Comparison of ENCODE assay signal across 8 cellular contexts in genomic region chr6:31826793-31827285, GRCh38. TPM values are rescaled to one million over a fixed set of nuclear protein-coding genes. Genes with fewer than 3 reads are reported as not detected.
DNase-seq lines count a peak whose midpoint lies in the region; ATAC-seq and TF ChIP-seq lines count a peak whose summit lies in the region.

No MANE protein-coding gene starts in this region.

- no peaks in the 10 kb centered on the region for H3K9me3 ChIP-seq in DOHH2 (ENCODE audit: control insufficient read depth, insufficient read depth, low read length)
- H3K9me3 ChIP-seq in H9 (ENCODE audit: control insufficient read depth, low read depth, low read length) = no peaks in the 10 kb centered on the region
- H3K9me3 ChIP-seq in SK-N-SH = no peaks in the 10 kb centered on the region
- no peaks in the 10 kb centered on the region for H3K9me3 ChIP-seq in liver (ENCODE audit: control insufficient read depth in 4 of 4, low read length in 3 of 4)
- no peaks in the 10 kb centered on the region for H3K9me3 ChIP-seq in suprapubic skin

- H2BK12ac ChIP-seq in H9 (ENCODE audit: insufficient read length, low read depth, low read length) = no peak overlapping the region

- TF ChIP-seq CTCF in DOHH2 (IDR thresholded peaks at IDR 0.05; ENCODE audit: low read depth, low read length, poor library complexity, severe bottlenecking) (no peak), H9 (conservative IDR thresholded peaks at IDR 0.05) (no peak), SK-N-SH (IDR thresholded peaks at IDR 0.05) (no peak), coronary artery (IDR thresholded peaks at IDR 0.05) (no peak), liver (IDR thresholded peaks at IDR 0.05; ENCODE audit: low read depth, low read length, missing input control) (no peak), suprapubic skin (IDR thresholded peaks at IDR 0.05) (no peak)

- no peak overlapping the region for H4K5ac ChIP-seq in H9 (ENCODE audit: insufficient read length, low read depth, low read length)

- no peak overlapping the region for H2AFZ ChIP-seq in H9 (ENCODE audit: low read length)
- H2AFZ ChIP-seq in SK-N-SH (ENCODE audit: low read depth) = peak overlapping the region; percentile 93

- DNase-seq in H9 = peak; percentile 76
- no peak for DNase-seq in SK-N-SH
- peak; percentile 92 for DNase-seq in coronary artery (ENCODE audit: low spot score)
- DNase-seq in suprapubic skin (ENCODE audit: low spot score in 2 of 2) = peak; percentile 95 to 97
- DNase-seq in pons (ENCODE audit: low spot score) = no peak

- H3K4me3 Mint-ChIP-seq in H9 = peak overlapping the region; percentile 84 to 92

- H3K18ac ChIP-seq in H9 (ENCODE audit: insufficient read length, low read depth, low read length) = peak overlapping the region; percentile 9

- H3K56ac ChIP-seq in H9 (ENCODE audit: insufficient read length, low read depth, low read length) = no peak overlapping the region

- H3F3A ChIP-seq in DOHH2 (ENCODE audit: control insufficient read depth, insufficient read depth) = peaks cover 38% of the 10 kb centered on the region
- H3F3A ChIP-seq in SK-N-SH (replicated peaks; ENCODE audit: insufficient read depth) = peaks cover 8% of the 10 kb centered on the region

- H3K36me3 ChIP-seq in DOHH2 (ENCODE audit: control insufficient read depth, low read length) (peaks cover 7% of the 10 kb centered on the region), SK-N-SH (replicated peaks in 1 of 2; ENCODE audit: control insufficient read depth in 1 of 2, insufficient read depth in 2 of 2, low read length in 1 of 2) (no peaks in the 10 kb centered on the region), liver (ENCODE audit: control insufficient read depth in 4 of 4, insufficient read depth in 3 of 4, low read depth in 1 of 4, low read length in 3 of 4) (no peaks in the 10 kb centered on the region), suprapubic skin (no peaks in the 10 kb centered on the region)

- H3K27ac Mint-ChIP-seq in H9 = peak overlapping the region; percentile 97 to 100 (median 98)

- no peak overlapping the region for H4K91ac ChIP-seq in H9 (ENCODE audit: insufficient read length, low read depth, low read length)

- H2BK20ac ChIP-seq in H9 (ENCODE audit: low read depth, low read length, poor library complexity, severe bottlenecking) = no peak overlapping the region

- H3K27me3 ChIP-seq in DOHH2 (ENCODE audit: control insufficient read depth, low read length) = no peaks in the 10 kb centered on the region
- H3K27me3 ChIP-seq in H9 (ENCODE audit: insufficient read depth, low read length) = no peaks in the 10 kb centered on the region
- no peaks in the 10 kb centered on the region for H3K27me3 ChIP-seq in SK-N-SH (ENCODE audit: insufficient read depth)
- H3K27me3 ChIP-seq in liver (ENCODE audit: control insufficient read depth in 4 of 4, insufficient read depth in 4 of 4, low read length in 3 of 4) = no peaks in the 10 kb centered on the region
- no peaks in the 10 kb centered on the region for H3K27me3 ChIP-seq in suprapubic skin

- H4K8ac ChIP-seq in H9 (replicated peaks; ENCODE audit: insufficient read length, low read depth, low read length) = no peak overlapping the region

- no peaks in the 10 kb centered on the region for H3K79me1 ChIP-seq in H9 (ENCODE audit: insufficient read depth, low read depth, low read length, poor library complexity, severe bottlenecking)

- H4K20me1 ChIP-seq in DOHH2 (ENCODE audit: control insufficient read depth, insufficient read depth, low read depth, low read length) (no peaks in the 10 kb centered on the region), H9 (ENCODE audit: control insufficient read depth, insufficient read depth, insufficient read length) (no peaks in the 10 kb centered on the region), SK-N-SH (ENCODE audit: insufficient read depth) (no peaks in the 10 kb centered on the region)

- peaks cover 20% of the 10 kb centered on the region for H3K23me2 ChIP-seq in H9 (ENCODE audit: insufficient read length, low read depth, low read length, poor library complexity, severe bottlenecking)

- peak overlapping the region; percentile 70; the same call in 1 of the 2 replicates for H3K14ac ChIP-seq in H9 (ENCODE audit: insufficient read depth, low read length)

- no peak overlapping the region for H3K23ac ChIP-seq in H9 (ENCODE audit: insufficient read length, low read depth, low read length)

- H3K79me2 ChIP-seq in DOHH2 (ENCODE audit: control insufficient read depth, low read length) = peaks cover 34% of the 10 kb centered on the region
- H3K79me2 ChIP-seq in H9 (ENCODE audit: insufficient read depth, low read length) = peaks cover 5% of the 10 kb centered on the region; the same call in 1 of the 2 replicates
- H3K79me2 ChIP-seq in SK-N-SH (ENCODE audit: insufficient read depth) = peaks cover 23% of the 10 kb centered on the region

- H3K4me3 ChIP-seq in DOHH2 (ENCODE audit: low read length) = peak overlapping the region; percentile 90
- H3K4me3 ChIP-seq in SK-N-SH (ENCODE audit: low read depth in 2 of 2, low read length in 1 of 2) = peak overlapping the region; percentile 37 to 57
- peak overlapping the region; percentile 91 for H3K4me3 ChIP-seq in coronary artery
- H3K4me3 ChIP-seq in liver (ENCODE audit: low read depth in 1 of 3, low read length in 3 of 3) = peak overlapping the region in 2 of 3 donors; percentile 5 to 65
- H3K4me3 ChIP-seq in suprapubic skin = peak overlapping the region; percentile 70

- H3K27me3 Mint-ChIP-seq in H9 (ENCODE audit: low read depth) = peaks cover 4% of the 10 kb centered on the region

- no peak overlapping the region for H2AK5ac ChIP-seq in H9 (ENCODE audit: insufficient read length, low read length)

- WGBS in H9 (ENCODE audit: extremely low coverage, insufficient read length, low lambda C conversion rate) = no CpG with 5 or more reads among the region's 13 CpGs
- WGBS in SK-N-SH (ENCODE audit: low lambda C conversion rate) = 6% methylated on average over 6 of the region's 13 CpGs
- 38% methylated on average over 13 of the region's 13 CpGs for WGBS in liver
- WGBS in suprapubic skin = under 1% methylated on average over 13 of the region's 13 CpGs

- CTCF ChIA-PET in SK-N-SH (lab: Yijun Ruan, JAX) = interaction anchor here (0.7 to 1.5 kb wide), 4 partner anchors 12 to 146 kb away, joined by 3 to 4 read pairs (median 3); partner anchors contain the start of gene VARS1

- no peak overlapping the region for H3T11ph ChIP-seq in H9 (ENCODE audit: low read length)

- peaks cover 48 to 55% of the 10 kb centered on the region in 2 experiments for H3K4me1 Mint-ChIP-seq in H9

- peak in 1 of 2 donors; percentile 48 for TF ChIP-seq POLR2A in suprapubic skin (IDR thresholded peaks at IDR 0.05)

- peak overlapping the region; percentile 75 for H3K27ac ChIP-seq in DOHH2 (ENCODE audit: low read depth, low read length)
- H3K27ac ChIP-seq in H9 (ENCODE audit: insufficient read length, low read depth, low read length) = peak overlapping the region; percentile 85
- H3K27ac ChIP-seq in SK-N-SH (ENCODE audit: low read depth in 2 of 2, low read length in 1 of 2) = peak overlapping the region; percentile 86 to 90
- H3K27ac ChIP-seq in coronary artery = peak overlapping the region; percentile 92 to 96
- peak overlapping the region; percentile 73 to 86 for H3K27ac ChIP-seq in liver (ENCODE audit: low read depth in 1 of 2, low read length in 2 of 2)
- H3K27ac ChIP-seq in suprapubic skin = peak overlapping the region; percentile 96

- H2BK5ac ChIP-seq in H9 (ENCODE audit: insufficient read length, low read length) = no peak overlapping the region

- H3K36me3 Mint-ChIP-seq in H9 (ENCODE audit: insufficient read depth in 1 of 3, low read depth in 3 of 3) = peaks cover 0 to 2% (median 0%) of the 10 kb centered on the region in 3 experiments; a peak in 1 of 7 replicates

- POLR2A ChIA-PET in SK-N-SH (lab: Yijun Ruan, JAX) = interaction anchor here (0.6 to 2.2 kb wide), 9 partner anchors 12 to 228 kb away, joined by 3 to 10 read pairs (median 3); partner anchors contain the start of genes ABHD16A, DDAH2, HSPA1A and HSPA1L

- H3K9ac ChIP-seq in H9 (ENCODE audit: extremely low read depth, insufficient read length, low read length) (peak overlapping the region; percentile 23), SK-N-SH (peak overlapping the region; percentile 73), liver (ENCODE audit: low read depth in 1 of 2, low read length in 2 of 2) (peak overlapping the region; percentile 76)

- H2BK15ac ChIP-seq in H9 (ENCODE audit: low read depth, low read length) = no peak overlapping the region; the same call in 1 of the 2 replicates

- TF ChIP-seq EP300 in SK-N-SH (IDR thresholded peaks at IDR 0.05; ENCODE audit: borderline replicate concordance in 1 of 2, low read depth in 1 of 2, low read length in 1 of 2) = no peak
- TF ChIP-seq EP300 in suprapubic skin (IDR thresholded peaks at IDR 0.05) = no peak

- no peak overlapping the region for H2BK120ac ChIP-seq in H9 (ENCODE audit: low read depth, low read length, poor library complexity, severe bottlenecking)

- H3K4me1 ChIP-seq in DOHH2 (ENCODE audit: control insufficient read depth, low read length) (peaks cover 56% of the 10 kb centered on the region), H9 (ENCODE audit: insufficient read depth, low read length) (peaks cover 5% of the 10 kb centered on the region; the same call in 1 of the 2 replicates), SK-N-SH (ENCODE audit: control insufficient read depth in 1 of 2, insufficient read depth in 2 of 2, low read depth in 1 of 2, low read length in 1 of 2) (peaks cover 7 to 9% of the 10 kb centered on the region in 2 experiments; a peak in 2 of 4 replicates), liver (ENCODE audit: control insufficient read depth in 4 of 4, insufficient read depth in 4 of 4, low read length in 3 of 4) (peaks cover 0 to 18% (median 6%) of the 10 kb centered on the region in 4 donors), suprapubic skin (peaks cover 58% of the 10 kb centered on the region)

- no peaks in the 10 kb centered on the region; a peak in 1 of 5 replicates for H3K9me3 Mint-ChIP-seq in H9

- no peak overlapping the region for H3K4ac ChIP-seq in H9 (ENCODE audit: low read depth, low read length)

- ATAC-seq in HG03442 (IDR thresholded peaks at IDR 0.05; ENCODE audit: unreplicated experiment) = no peak

- H3K9me2 ChIP-seq in DOHH2 (replicated peaks; ENCODE audit: control insufficient read depth, low read length) (no peaks in the 10 kb centered on the region), SK-N-SH (no peaks in the 10 kb centered on the region)

- TF ChIP-seq RAD21 in SK-N-SH (IDR thresholded peaks at IDR 0.05; ENCODE audit: low read length) (no peak), liver (IDR thresholded peaks at IDR 0.05) (no peak)

- H3K4me2 ChIP-seq in DOHH2 (ENCODE audit: low read length) = peak overlapping the region; percentile 99
- H3K4me2 ChIP-seq in H9 (ENCODE audit: insufficient read depth, insufficient read length, low read length) = peak overlapping the region; percentile 84
- peak overlapping the region; percentile 74 for H3K4me2 ChIP-seq in SK-N-SH

RNA-seq across cellular contexts. Expression of gene HSPA1B, which starts 0.7 kb away (rescaled TPM):
- total RNA-seq in H9 (2021) (85.1 and 90.5 TPM in 2 replicates), liver (100 to 1,000 TPM in 1 of 2 donors, 10 to 100 TPM in 1; 57.2 to 165 TPM), suprapubic skin (100 to 1,000 TPM; 243 to 686 (median 558) TPM)
- polyA plus RNA-seq in SK-N-SH (2012; rRNA removed) (52.4 and 96.3 TPM in 2 replicates), liver (10 to 100 TPM in 1 of 2 donors, 1 to 10 TPM in 1; 9.5 to 30.6 TPM)
- 52.5 and 64.0 TPM in 2 replicates for polyA plus RNA-seq in SK-N-SH (2012; cell fraction: cytosol; rRNA removed)
- polyA plus RNA-seq in SK-N-SH (2012; cell fraction: nucleus; rRNA removed) = 58.0 and 64.5 TPM in 2 replicates

RNA-seq across cellular contexts. Expression of gene HSPA1A, which starts 11.5 kb away (rescaled TPM):
- 51.2 and 51.7 TPM in 2 replicates for total RNA-seq in H9 (2021)
- polyA plus RNA-seq in SK-N-SH (2012; rRNA removed) = 71.1 and 119 TPM in 2 replicates
- polyA plus RNA-seq in SK-N-SH (2012; cell fraction: cytosol; rRNA removed) = 53.6 and 67.5 TPM in 2 replicates
- 83.3 and 95.8 TPM in 2 replicates for polyA plus RNA-seq in SK-N-SH (2012; cell fraction: nucleus; rRNA removed)
- 100 to 1,000 TPM in 1 of 2 donors, 10 to 100 TPM in 1; 98.5 to 120 TPM for total RNA-seq in liver
- polyA plus RNA-seq in liver = 10 to 100 TPM; 28.8 to 56.6 TPM
- 100 to 1,000 TPM; 200 to 464 (median 408) TPM for total RNA-seq in suprapubic skin

RNA-seq across cellular contexts. Expression of gene HSPA1L, which starts 11.8 kb away (rescaled TPM):
- total RNA-seq in H9 (2021) = 1.6 and 2.5 TPM in 2 replicates
- 0.69 and 0.83 TPM in 2 replicates for polyA plus RNA-seq in SK-N-SH (2012; rRNA removed)
- 0.79 and 0.85 TPM in 2 replicates for polyA plus RNA-seq in SK-N-SH (2012; cell fraction: cytosol; rRNA removed)
- polyA plus RNA-seq in SK-N-SH (2012; cell fraction: nucleus; rRNA removed) = 0.39 and 0.54 TPM in 2 replicates
- total RNA-seq in liver = under 1 TPM; 0.67 to 0.79 TPM
- under 1 TPM; 0.27 to 0.28 TPM for polyA plus RNA-seq in liver
- 1 to 10 TPM in 3 of 4 donors, under 1 TPM in 1; 0.83 to 3.1 (median 1.8) TPM for total RNA-seq in suprapubic skin

RNA-seq across cellular contexts. Expression of gene LSM2, which starts 20.1 kb away (rescaled TPM):
- 114 and 123 TPM in 2 replicates for total RNA-seq in H9 (2021)
- 47.8 and 79.1 TPM in 2 replicates for polyA plus RNA-seq in SK-N-SH (2012; rRNA removed)
- 55.5 and 67.6 TPM in 2 replicates for polyA plus RNA-seq in SK-N-SH (2012; cell fraction: cytosol; rRNA removed)
- 18.5 and 22.9 TPM in 2 replicates for polyA plus RNA-seq in SK-N-SH (2012; cell fraction: nucleus; rRNA removed)
- total RNA-seq in liver = 10 to 100 TPM in 1 of 2 donors, 1 to 10 TPM in 1; 7.3 to 18.7 TPM
- 10 to 100 TPM; 14.5 to 16.4 TPM for polyA plus RNA-seq in liver
- 10 to 100 TPM; 21.7 to 39.5 (median 30.2) TPM for total RNA-seq in suprapubic skin

RNA-seq across cellular contexts. Expression of gene VARS1, which starts 31.3 kb away (rescaled TPM):
- total RNA-seq in H9 (2021) (148 and 154 TPM in 2 replicates), liver (10 to 100 TPM; 32.4 to 44.7 TPM), suprapubic skin (10 to 100 TPM; 48.8 to 60.0 (median 59.1) TPM)
- polyA plus RNA-seq in SK-N-SH (2012; rRNA removed) (22.2 and 35.1 TPM in 2 replicates), liver (10 to 100 TPM; 17.9 to 32.5 TPM)
- 13.7 and 19.2 TPM in 2 replicates for polyA plus RNA-seq in SK-N-SH (2012; cell fraction: cytosol; rRNA removed)
- polyA plus RNA-seq in SK-N-SH (2012; cell fraction: nucleus; rRNA removed) = 98.2 and 118 TPM in 2 replicates

Comparison
In these comparisons a context has a peak if more than half of its experiments do, and no peak if none do; other contexts are left out.
1. H3K4me3 ChIP-seq: peak in every context shown above with its lines; median percentile 91 in coronary artery; 90 in DOHH2; 70 in suprapubic skin; 47 in SK-N-SH; 35 in liver.
2. DNase-seq: peak in H9 (single experiment), coronary artery (single experiment) and suprapubic skin (2 of 2); none in SK-N-SH (single experiment) and pons (single experiment).
3. H3K9ac ChIP-seq: peak in every context shown above with its lines; median percentile 76 in liver; 73 in SK-N-SH; 23 in H9.
4. Peak in every context shown above with its lines, with median percentiles within 50 percentile points of each other: H3K27ac ChIP-seq and H3K4me2 ChIP-seq.